ENCODE assay signal across 15 cellular contexts in genomic region chr13:110446570-110446880, GRCh38.
A peak's percentile ranks its signal among the peaks of the same experiment; 100 is the strongest.
DNase-seq lines count a peak whose midpoint lies in the region; ATAC-seq, FAIRE-seq and TF ChIP-seq lines count a peak whose summit lies in the region.
"Had no signal": no experiment of that assay in that cellular context is flagged by ENCODE, and none has a peak within 500 bp of the region (broad histone marks: within the 10 kb centered on the region; RNA-seq: fewer than 3 reads in every experiment).

No MANE protein-coding gene starts in this region.

- no peak overlapping the region for H3K4me3 ChIP-seq in GM12878
- H3K4me3 ChIP-seq in muscle layer of colon (ENCODE audit: low read depth in 1 of 2, low read length in 2 of 2), result no peak overlapping the region
- no peak overlapping the region for H3K4me3 ChIP-seq in stomach smooth muscle (ENCODE audit: low read length in 2 of 2)

- POLR2A ChIA-PET in GM12878 (lab: Charles Lee), result interaction anchor here (0.5 kb wide), 1 partner anchor 269 kb away, joined by 3 read pairs; no protein-coding TSS in a partner anchor

- H3K9me3 ChIP-seq in GM12878 (replicated peaks; ENCODE audit: control insufficient read depth, insufficient read depth, low read length) (no peaks in the 10 kb centered on the region), muscle layer of colon (ENCODE audit: low read length) (no peaks in the 10 kb centered on the region), stomach smooth muscle (ENCODE audit: control insufficient read depth in 2 of 2, low read length in 2 of 2) (no peaks in the 10 kb centered on the region)
- H3K9me3 ChIP-seq: BE2C had no signal

- TF ChIP-seq POLR2A in GM12878 (IDR thresholded peaks at IDR 0.05; ENCODE audit: low read depth, low read length), result no peak

- intact Hi-C loops in GM12878 (cut with micrococcal nuclease; ENCODE audit: unreplicated experiment), result loop anchor here (10.0 kb wide), 1 partner anchor 468 kb away; the partner anchor contains the start of gene ANKRD10

- no peaks in the 10 kb centered on the region for H3K79me2 ChIP-seq in GM12878 (ENCODE audit: control insufficient read depth, insufficient read depth, low read length)

- BruUV-seq in GM12878 (replicated peaks; lab: Mats Ljungman, UMichigan), result no TSS peak

- in situ Hi-C loops in GM12878 (cut with MboI), result loop anchor here (5.0 kb wide), 2 partner anchors 224 to 371 kb away; no protein-coding TSS in a partner anchor

- peak; percentile 1 for ATAC-seq in GM18868 (IDR thresholded peaks at IDR 0.05; ENCODE audit: unreplicated experiment)
- no peak for ATAC-seq in GM12878
- ATAC-seq: HepG2 had no signal

- no peaks in the 10 kb centered on the region for H3K36me3 ChIP-seq in GM12878 (ENCODE audit: control insufficient read depth in 2 of 2, insufficient read depth in 2 of 2, low read length in 1 of 2)
- H3K36me3 ChIP-seq in muscle layer of colon (ENCODE audit: insufficient read depth, low read length), result peaks cover 74% of the 10 kb centered on the region
- H3K36me3 ChIP-seq in stomach smooth muscle (ENCODE audit: control insufficient read depth in 2 of 2, insufficient read depth in 2 of 2, low read length in 2 of 2), result peaks cover 56 to 59% of the 10 kb centered on the region in 2 donors
- H3K36me3 ChIP-seq: BE2C had no signal

- no peak for TF ChIP-seq RAD21 in GM12878 (IDR thresholded peaks at IDR 0.05; ENCODE audit: insufficient read depth, low read depth, low read length)

- H3K27me3 ChIP-seq in GM12878 (replicated peaks in 1 of 2; ENCODE audit: control insufficient read depth in 2 of 2, insufficient read depth in 2 of 2, low read length in 1 of 2), result no peaks in the 10 kb centered on the region
- H3K27me3 ChIP-seq in muscle layer of colon (ENCODE audit: control insufficient read depth in 1 of 2, insufficient read depth in 2 of 2, low read length in 2 of 2), result no peaks in the 10 kb centered on the region
- no peaks in the 10 kb centered on the region for H3K27me3 ChIP-seq in stomach smooth muscle (ENCODE audit: control insufficient read depth in 1 of 2, insufficient read depth in 2 of 2, low read length in 2 of 2)
- H3K27me3 ChIP-seq: BE2C had no signal

- H4K20me1 ChIP-seq in GM12878 (ENCODE audit: control insufficient read depth, insufficient read depth), result no peaks in the 10 kb centered on the region

- RAD21 ChIA-PET in GM12878 (lab: Charles Lee; ENCODE audit: unreplicated experiment), result interaction anchor here (0.6 to 0.8 kb wide), 2 partner anchors 86 to 474 kb away, joined by 3 read pairs; no protein-coding TSS in a partner anchor

- H2AFZ ChIP-seq in GM12878 (ENCODE audit: control insufficient read depth, low read depth, low read length), result no peak overlapping the region

- SMC1A ChIA-PET in GM12878 (lab: Charles Lee; ENCODE audit: uncharacterized antibody, unreplicated experiment), result interaction anchor here (0.9 to 1.0 kb wide), 2 partner anchors 34 to 224 kb away, joined by 3 read pairs; no protein-coding TSS in a partner anchor

- FAIRE-seq in GM12878 (lab: Jason Lieb, UNC), result peak; percentile 62
- FAIRE-seq: H54, HepG2 had no signal

- no peak for TF ChIP-seq CTCF in GM12878 (IDR thresholded peaks at IDR 0.05 in 2 of 3, conservative IDR thresholded peaks at IDR 0.05 in 1 of 3; ENCODE audit: control insufficient read depth in 2 of 3, extremely low read depth in 1 of 3, insufficient read depth in 1 of 3, low read depth in 3 of 3, low read length in 3 of 3)

- no peak for TF ChIP-seq EP300 in GM12878 (IDR thresholded peaks at IDR 0.05; ENCODE audit: borderline replicate concordance in 1 of 2, control insufficient read depth in 1 of 2, low read depth in 2 of 2, low read length in 2 of 2)

- H3K4me2 ChIP-seq in GM12878 (ENCODE audit: control insufficient read depth, insufficient read depth), result no peak overlapping the region; the same call in 1 of the 2 replicates

- H3K4me1 ChIP-seq in GM12878 (ENCODE audit: control insufficient read depth, insufficient read depth, low read length) (peaks cover 41% of the 10 kb centered on the region), muscle layer of colon (ENCODE audit: insufficient read depth, low read length) (peaks cover 32% of the 10 kb centered on the region), stomach smooth muscle (ENCODE audit: control insufficient read depth, insufficient read depth, low read length) (peaks cover 41% of the 10 kb centered on the region)

- CTCF ChIA-PET in GM12878 (lab: Yijun Ruan, JAX), result interaction anchor here (0.7 to 1.7 kb wide), 3 partner anchors 9 to 15 kb away, joined by 3 to 7 read pairs (median 3); no protein-coding TSS in a partner anchor

- no peak for DNase-seq in GM12878 (ENCODE audit: low read depth, low spot score)
- DNase-seq in kidney glomerular epithelial cell (lab: John Stamatoyannopoulos, UW), result no peak
- no peak for DNase-seq in Ammon's horn (ENCODE audit: low spot score)
- no peak for DNase-seq in amniotic stem cell (lab: John Stamatoyannopoulos, UW)
- DNase-seq: ACHN, BE2C, DMS 273 treated with DMSO at 0.1 percent for 48 hours, NCI-H1930, NCI-H2171 treated with DMSO at 0.1 percent for 48 hours, SIG-M5 had no signal

- 15% methylated on average over 4 of the region's 4 CpGs for WGBS in GM12878 (ENCODE audit: insufficient coverage, insufficient replicate concordance, low lambda C conversion rate, missing lambda C conversion rate)

- no peak overlapping the region for H3K9ac ChIP-seq in GM12878 (ENCODE audit: control insufficient read depth, insufficient read depth, low read length)
- no peak overlapping the region for H3K9ac ChIP-seq in muscle layer of colon (ENCODE audit: low read length)
- no peak overlapping the region for H3K9ac ChIP-seq in stomach smooth muscle (ENCODE audit: low read length in 2 of 2)

- no peak overlapping the region for H3K27ac ChIP-seq in GM12878 (ENCODE audit: control insufficient read depth, insufficient read depth)
- peak overlapping the region; percentile 57 for H3K27ac ChIP-seq in muscle layer of colon (ENCODE audit: low read depth, low read length)
- peak overlapping the region; percentile 76 for H3K27ac ChIP-seq in stomach smooth muscle (ENCODE audit: low read length)

TF ChIP-seq in GM12878, 131 proteins besides CTCF, POLR2A, EP300 and RAD21 (continues in another document):
- no peak for TF ChIP-seq EED (IDR thresholded peaks at IDR 0.05; ENCODE audit: low read depth)
- no peak for TF ChIP-seq SKIL (IDR thresholded peaks at IDR 0.05; ENCODE audit: low read depth, poor library complexity, severe bottlenecking)
- TF ChIP-seq NFYA (IDR thresholded peaks at IDR 0.05; ENCODE audit: borderline replicate concordance, low read depth, low read length), result no peak
- TF ChIP-seq SIX5 (IDR thresholded peaks at IDR 0.05; ENCODE audit: low read depth, low read length, severe bottlenecking), result no peak
- TF ChIP-seq RBBP5 (conservative IDR thresholded peaks at IDR 0.05), result no peak
- no peak for TF ChIP-seq NKRF (conservative IDR thresholded peaks at IDR 0.05)
- no peak for TF ChIP-seq BACH1 (IDR thresholded peaks at IDR 0.05; ENCODE audit: borderline replicate concordance)
- TF ChIP-seq CEBPB (IDR thresholded peaks at IDR 0.05; ENCODE audit: borderline replicate concordance in 1 of 2, low read depth in 2 of 2, low read length in 2 of 2), result no peak
- TF ChIP-seq ZNF24 (IDR thresholded peaks at IDR 0.05), result no peak
- TF ChIP-seq NFIC (IDR thresholded peaks at IDR 0.05; ENCODE audit: low read depth, low read length), result no peak
- no peak for TF ChIP-seq NR2C2 (IDR thresholded peaks at IDR 0.05; ENCODE audit: borderline replicate concordance, control insufficient read depth, insufficient read length, low read depth)
